Comparison of ENCODE assay signal across 10 cellular contexts in the genomic region with DNA sequence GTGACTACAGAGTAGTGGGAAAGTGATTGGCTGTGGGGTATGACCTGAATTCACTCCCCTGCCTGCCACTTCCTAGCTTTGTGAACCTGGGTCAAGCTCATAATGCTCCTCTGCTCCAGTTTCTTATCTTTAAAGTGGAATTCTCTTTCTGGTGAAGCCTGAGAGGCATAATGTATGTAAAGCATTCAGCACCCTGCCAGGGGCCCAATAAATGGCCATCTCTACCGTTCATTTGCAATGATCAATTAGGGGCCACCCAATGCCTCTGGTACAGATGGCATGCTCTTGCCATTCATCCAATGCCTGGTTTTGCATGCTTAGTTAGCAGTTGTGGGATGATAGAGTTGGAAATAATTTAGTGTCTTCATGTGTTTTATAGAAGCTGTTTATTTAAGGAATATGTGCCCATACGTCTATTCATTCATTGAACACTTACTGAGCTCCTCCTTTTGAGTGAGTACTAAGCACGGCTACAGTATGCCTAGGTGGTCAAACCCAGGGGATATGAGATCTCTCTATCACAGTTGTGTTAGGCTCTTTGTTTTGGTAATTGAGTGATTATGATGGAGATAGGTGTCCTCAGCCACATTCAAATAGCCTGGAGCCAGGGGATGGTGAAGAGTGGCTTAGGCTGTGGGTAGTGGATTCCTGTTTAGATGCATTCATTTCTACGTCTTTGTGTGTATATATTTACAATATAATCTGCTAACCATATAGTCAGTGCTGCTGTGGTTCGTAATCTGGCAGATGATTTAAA. TPM values are rescaled to one million over a fixed set of nuclear protein-coding genes. Genes with fewer than 3 reads are reported as not detected.
DNase-seq lines count a peak whose midpoint lies in the region; ATAC-seq and TF ChIP-seq lines count a peak whose summit lies in the region.
"Had no signal": no experiment of that assay in that cellular context is flagged by ENCODE, and none has a peak within 500 bp of the region (broad histone marks: within the 10 kb centered on the region; RNA-seq: fewer than 3 reads in every experiment).

No MANE protein-coding gene starts in this region.

- CTCF ChIA-PET in SK-N-SH (lab: Yijun Ruan, JAX): interaction anchor here (0.7 to 3.2 kb wide), 2 partner anchors 8 to 14 kb away, joined by 3 to 15 read pairs; a partner anchor contains a TSS
- CTCF ChIA-PET in OCI-LY7 (lab: Charles Lee; ENCODE audit: unreplicated experiment): interaction anchor here (0.6 kb wide), 1 partner anchor 373 kb away, joined by 3 read pairs; no protein-coding TSS in a partner anchor

- WGBS in SK-N-SH (ENCODE audit: low lambda C conversion rate): 75% methylated on average over 5 of the region's 5 CpGs
- WGBS in ovary, 3 donors: 64 to 68% (median 64%) methylated on average over 5 of the region's 5 CpGs

- peaks cover 75% of the 10 kb centered on the region for H3K79me2 ChIP-seq in SK-N-SH (ENCODE audit: insufficient read depth)
- no peaks in the 10 kb centered on the region for H3K79me2 ChIP-seq in OCI-LY7 (ENCODE audit: insufficient read depth, low read depth, low read length)

- H4K20me1 ChIP-seq in SK-N-SH (ENCODE audit: insufficient read depth) (no peaks in the 10 kb centered on the region), OCI-LY7 (ENCODE audit: insufficient read depth, low read length) (no peaks in the 10 kb centered on the region)

- BruUV-seq in OCI-LY7 (replicated peaks; lab: Mats Ljungman, UMichigan): no TSS peak

- peaks cover 0 to 8% of the 10 kb centered on the region in 2 experiments for H3K36me3 ChIP-seq in SK-N-SH (replicated peaks in 1 of 2; ENCODE audit: control insufficient read depth in 1 of 2, insufficient read depth in 2 of 2, low read length in 1 of 2)
- H3K36me3 ChIP-seq in ovary: no peaks in the 10 kb centered on the region
- no peaks in the 10 kb centered on the region for H3K36me3 ChIP-seq in OCI-LY7 (ENCODE audit: insufficient read depth, low read length)

- H3F3A ChIP-seq in SK-N-SH (replicated peaks; ENCODE audit: insufficient read depth): peaks cover 3% of the 10 kb centered on the region

- H3K4me1 ChIP-seq in SK-N-SH (ENCODE audit: control insufficient read depth in 1 of 2, insufficient read depth in 2 of 2, low read depth in 1 of 2, low read length in 1 of 2) (peaks cover 8 to 37% of the 10 kb centered on the region in 2 experiments), ovary (ENCODE audit: insufficient read depth) (peaks cover 27% of the 10 kb centered on the region), OCI-LY7 (ENCODE audit: insufficient read depth, low read length, poor library complexity, severe bottlenecking) (no peaks in the 10 kb centered on the region)

- no peak overlapping the region for H3K9ac ChIP-seq in SK-N-SH

- TF ChIP-seq RAD21 in SK-N-SH (IDR thresholded peaks at IDR 0.05; ENCODE audit: low read length): no peak

- H3K27ac ChIP-seq in SK-N-SH (ENCODE audit: low read depth in 2 of 2, low read length in 1 of 2): peak overlapping the region; percentile 56 to 92
- H3K27ac ChIP-seq in ovary: peak overlapping the region; percentile 13 to 43
- no peak overlapping the region for H3K27ac ChIP-seq in OCI-LY7 (ENCODE audit: low read depth, low read length, poor library complexity, severe bottlenecking)

- TF ChIP-seq CTCF in SK-N-SH (IDR thresholded peaks at IDR 0.05): no peak
- TF ChIP-seq CTCF in ovary (IDR thresholded peaks at IDR 0.05): no peak
- no peak for TF ChIP-seq CTCF in OCI-LY7 (conservative IDR thresholded peaks at IDR 0.05; ENCODE audit: low read length)

- intact Hi-C loops in left ventricle myocardium superior (cut with micrococcal nuclease) (no loop called here), ovary (cut with DNase I) (no loop called here), OCI-LY7 (cut with micrococcal nuclease; ENCODE audit: unreplicated experiment) (no loop called here)

- DNase-seq in ELF-1 (ENCODE audit: low read depth, low spot score) (peak; percentile 70), SK-N-SH (peak; percentile 27), left ventricle myocardium superior (no peak), ovary (no peak), NCI-H1417 (lab: John Stamatoyannopoulos, UW) (no peak), NCI-H1092 treated with DMSO at 0.1 percent for 48 hours (lab: John Stamatoyannopoulos, UW) (no peak), OCI-LY7 (ENCODE audit: low spot score) (no peak)
- no peak for DNase-seq in activated CD4-positive, alpha-beta T cell treated with anti-CD3 and anti-CD28 coated beads, Interleukin-2, amount 50 U/mL, for 48 hours
- DNase-seq: activated CD8-positive, alpha-beta T cell treated with anti-CD3 and anti-CD28 coated beads for 36 hours; effector CD8-positive, alpha-beta T cell had no signal

- no peak for TF ChIP-seq POLR2A in ovary (IDR thresholded peaks at IDR 0.05)

- ATAC-seq in left ventricle myocardium superior: peak; percentile 6
- ATAC-seq: activated CD8-positive, alpha-beta T cell treated with anti-CD3 and anti-CD28 coated beads for 36 hours had no signal

- POLR2A ChIA-PET in SK-N-SH (lab: Yijun Ruan, JAX): no interaction called here
- POLR2A ChIA-PET in OCI-LY7 (lab: Charles Lee): interaction anchor here (1.2 kb wide), 1 partner anchor 9 kb away, joined by 3 read pairs; no protein-coding TSS in a partner anchor

- H3K9me3 ChIP-seq in SK-N-SH (no peaks in the 10 kb centered on the region), ovary (no peaks in the 10 kb centered on the region), OCI-LY7 (ENCODE audit: low read length) (no peaks in the 10 kb centered on the region)

- TF ChIP-seq EP300 in SK-N-SH (IDR thresholded peaks at IDR 0.05; ENCODE audit: borderline replicate concordance in 1 of 2, low read depth in 1 of 2, low read length in 1 of 2): no peak
- no peak for TF ChIP-seq EP300 in ovary (IDR thresholded peaks at IDR 0.05)

- H3K4me3 ChIP-seq in SK-N-SH (ENCODE audit: low read depth in 2 of 2, low read length in 1 of 2): no peak overlapping the region
- H3K4me3 ChIP-seq in ovary: no peak overlapping the region
- no peak overlapping the region for H3K4me3 ChIP-seq in OCI-LY7 (ENCODE audit: low read depth, low read length, poor library complexity, severe bottlenecking)

- no peaks in the 10 kb centered on the region for H3K27me3 ChIP-seq in SK-N-SH (ENCODE audit: insufficient read depth)
- no peaks in the 10 kb centered on the region for H3K27me3 ChIP-seq in ovary

- H2AFZ ChIP-seq in SK-N-SH (ENCODE audit: low read depth) (no peak overlapping the region), OCI-LY7 (ENCODE audit: low read length) (no peak overlapping the region)

- H3K4me2 ChIP-seq in SK-N-SH: peak overlapping the region; percentile 54
- H3K4me2 ChIP-seq in OCI-LY7 (ENCODE audit: low read length): no peak overlapping the region

- no peaks in the 10 kb centered on the region for H3K9me2 ChIP-seq in SK-N-SH
- H3K9me2 ChIP-seq in OCI-LY7 (ENCODE audit: insufficient read depth, low read length): no peaks in the 10 kb centered on the region; the same call in 1 of the 2 replicates

TF ChIP-seq in SK-N-SH, 30 proteins besides CTCF, POLR2A, EP300 and RAD21:
- TF ChIP-seq EZH2phosphoT487 (IDR thresholded peaks at IDR 0.05; ENCODE audit: borderline replicate concordance, low read depth) (no peak), FOXJ3 (CRISPR knock-in tag; IDR thresholded peaks at IDR 0.05) (no peak), RXRA (IDR thresholded peaks at IDR 0.05; ENCODE audit: borderline replicate concordance, low read depth) (no peak), MEF2A (IDR thresholded peaks at IDR 0.05; ENCODE audit: borderline replicate concordance, low read depth) (no peak), NRF1 (IDR thresholded peaks at IDR 0.05; ENCODE audit: low read depth, low read length) (no peak), NFIC (IDR thresholded peaks at IDR 0.05; ENCODE audit: borderline replicate concordance) (no peak), SMC3 (IDR thresholded peaks at IDR 0.05; ENCODE audit: low read depth, low read length) (no peak)
- TF ChIP-seq, protein P1, sequence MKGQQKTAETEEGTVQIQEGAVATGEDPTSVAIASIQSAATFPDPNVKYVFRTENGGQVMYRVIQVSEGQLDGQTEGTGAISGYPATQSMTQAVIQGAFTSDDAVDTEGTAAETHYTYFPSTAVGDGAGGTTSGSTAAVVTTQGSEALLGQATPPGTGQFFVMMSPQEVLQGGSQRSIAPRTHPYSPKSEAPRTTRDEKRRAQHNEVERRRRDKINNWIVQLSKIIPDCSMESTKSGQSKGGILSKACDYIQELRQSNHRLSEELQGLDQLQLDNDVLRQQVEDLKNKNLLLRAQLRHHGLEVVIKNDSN (IDR thresholded peaks at IDR 0.05; ENCODE audit: borderline replicate concordance, low read depth): no peak
- TF ChIP-seq, protein P2, sequence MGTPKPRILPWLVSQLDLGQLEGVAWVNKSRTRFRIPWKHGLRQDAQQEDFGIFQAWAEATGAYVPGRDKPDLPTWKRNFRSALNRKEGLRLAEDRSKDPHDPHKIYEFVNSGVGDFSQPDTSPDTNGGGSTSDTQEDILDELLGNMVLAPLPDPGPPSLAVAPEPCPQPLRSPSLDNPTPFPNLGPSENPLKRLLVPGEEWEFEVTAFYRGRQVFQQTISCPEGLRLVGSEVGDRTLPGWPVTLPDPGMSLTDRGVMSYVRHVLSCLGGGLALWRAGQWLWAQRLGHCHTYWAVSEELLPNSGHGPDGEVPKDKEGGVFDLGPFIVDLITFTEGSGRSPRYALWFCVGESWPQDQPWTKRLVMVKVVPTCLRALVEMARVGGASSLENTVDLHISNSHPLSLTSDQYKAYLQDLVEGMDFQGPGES (IDR thresholded peaks at IDR 0.05; ENCODE audit: low read depth, low read length): no peak
- TF ChIP-seq, protein P3, sequence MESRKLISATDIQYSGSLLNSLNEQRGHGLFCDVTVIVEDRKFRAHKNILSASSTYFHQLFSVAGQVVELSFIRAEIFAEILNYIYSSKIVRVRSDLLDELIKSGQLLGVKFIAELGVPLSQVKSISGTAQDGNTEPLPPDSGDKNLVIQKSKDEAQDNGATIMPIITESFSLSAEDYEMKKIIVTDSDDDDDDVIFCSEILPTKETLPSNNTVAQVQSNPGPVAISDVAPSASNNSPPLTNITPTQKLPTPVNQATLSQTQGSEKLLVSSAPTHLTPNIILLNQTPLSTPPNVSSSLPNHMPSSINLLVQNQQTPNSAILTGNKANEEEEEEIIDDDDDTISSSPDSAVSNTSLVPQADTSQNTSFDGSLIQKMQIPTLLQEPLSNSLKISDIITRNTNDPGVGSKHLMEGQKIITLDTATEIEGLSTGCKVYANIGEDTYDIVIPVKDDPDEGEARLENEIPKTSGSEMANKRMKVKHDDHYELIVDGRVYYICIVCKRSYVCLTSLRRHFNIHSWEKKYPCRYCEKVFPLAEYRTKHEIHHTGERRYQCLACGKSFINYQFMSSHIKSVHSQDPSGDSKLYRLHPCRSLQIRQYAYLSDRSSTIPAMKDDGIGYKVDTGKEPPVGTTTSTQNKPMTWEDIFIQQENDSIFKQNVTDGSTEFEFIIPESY (IDR thresholded peaks at IDR 0.05; ENCODE audit: borderline replicate concordance, low read depth): no peak

RNA-seq across cellular contexts. Expression of a gene that starts 15.3 kb away (rescaled TPM):
- polyA plus RNA-seq in SK-N-SH (2012; rRNA removed) (5.2 and 5.5 TPM in 2 replicates), ovary (1 to 10 TPM; 5.8 to 7.4 TPM)
- 3.4 and 3.8 TPM in 2 replicates for polyA plus RNA-seq in SK-N-SH (2012; cell fraction: cytosol; rRNA removed)
- 6.8 and 10.0 TPM in 2 replicates for polyA plus RNA-seq in SK-N-SH (2012; cell fraction: nucleus; rRNA removed)
- total RNA-seq in left ventricle myocardium superior (23.0 TPM), ovary (10 to 100 TPM; 22.1 to 87.6 (median 54.4) TPM), OCI-LY7 (2022) (0.35 and 0.88 TPM in 2 replicates)
- total RNA-seq in OCI-LY7 (2014; rRNA removed; shearing (Covaris generic)): 0.70 and 1.1 TPM in 2 replicates
- total RNA-seq: activated CD8-positive, alpha-beta T cell treated with anti-CD3 and anti-CD28 coated beads for 36 hours had no signal

Comparison
In these comparisons a context has a peak if more than half of its experiments do, and no peak if none do; other contexts are left out.
1. DNase-seq: peak in ELF-1 (single experiment) and SK-N-SH (single experiment); none in left ventricle myocardium superior (single experiment), ovary (0 of 5), NCI-H1417 (0 of 3), activated CD4-positive, alpha-beta T cell treated with anti-CD3 and anti-CD28 coated beads, Interleukin-2, amount 50 U/mL, for 48 hours (0 of 2), NCI-H1092 treated with DMSO at 0.1 percent for 48 hours (single experiment) and OCI-LY7 (single experiment).
2. RNA of a gene that starts 15.3 kb away (total RNA-seq): 22.1 to 87.6 TPM in ovary and 23.0 TPM in left ventricle myocardium superior (single experiment); 0.35 to 1.1 TPM in OCI-LY7; every median in the first group is over 10 times any median in the second.